8 cellular contexts compared by ENCODE assay signal in the genomic region with DNA sequence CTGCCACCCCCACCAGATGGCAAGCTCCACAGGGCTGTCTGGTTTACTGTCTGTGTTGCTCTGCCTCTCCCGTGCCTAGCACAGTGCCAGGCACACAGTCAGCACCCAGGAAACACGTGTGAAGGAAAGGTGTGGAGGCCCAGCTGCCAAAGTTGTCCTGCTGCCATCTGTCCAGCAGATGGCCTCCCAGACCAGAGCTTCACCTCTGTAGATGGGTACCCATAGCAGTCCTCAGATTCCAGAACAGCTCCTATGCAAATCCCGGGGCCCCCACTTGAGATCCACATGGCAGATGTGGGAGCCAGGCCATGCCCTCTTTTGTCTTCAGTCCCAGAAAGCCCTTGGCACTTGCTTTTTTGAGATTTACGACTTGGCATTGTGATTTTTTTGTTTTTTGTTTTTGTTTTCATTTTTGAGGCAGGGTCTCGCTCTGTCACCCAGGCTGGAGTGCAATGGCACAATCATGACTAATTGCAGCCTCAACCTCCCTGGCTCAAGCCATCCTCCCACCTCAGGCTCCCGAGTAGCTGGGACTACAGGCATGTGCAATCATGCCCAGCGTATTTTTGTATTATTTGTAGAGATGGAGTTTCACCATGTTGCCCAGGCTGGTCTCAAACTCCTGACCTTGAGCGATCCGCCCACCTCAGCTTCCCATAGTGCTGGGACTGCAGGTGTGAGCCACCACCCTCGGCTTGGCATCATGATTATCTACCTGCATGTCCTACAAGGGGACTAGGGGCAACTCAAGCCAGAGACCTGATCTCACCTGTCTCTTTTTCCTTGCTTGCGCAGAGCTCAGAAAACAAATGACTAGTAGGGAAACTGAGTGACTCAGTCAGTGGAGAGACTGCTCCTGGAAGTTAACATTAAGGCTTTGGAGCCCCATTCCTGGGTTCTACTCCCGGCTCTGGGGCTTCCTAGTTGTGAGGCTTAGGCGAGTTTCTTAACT. TPM values are rescaled to one million over a fixed set of nuclear protein-coding genes. Genes with fewer than 3 reads are reported as not detected.
DNase-seq lines count a peak whose midpoint lies in the region; ATAC-seq, FAIRE-seq and TF ChIP-seq lines count a peak whose summit lies in the region.

No MANE protein-coding gene starts in this region.

- FAIRE-seq in frontal cortex (lab: Jason Lieb, UNC): no peak

- no peak overlapping the region for H3K27ac Mint-ChIP-seq in activated T-helper 17 cell treated with anti-CD3 and anti-CD28 coated beads, Interleukin-2, amount 50 U/mL, for 72 hours
- no peak overlapping the region for H3K27ac Mint-ChIP-seq in osteocyte (ENCODE audit: unreplicated experiment)

- DNase-seq in AG10803 (ENCODE audit: low read depth) (peak; percentile 46), NCI-H460 (ENCODE audit: extremely low read depth, low read depth) (peak; percentile 61), frontal cortex (ENCODE audit: low spot score in 2 of 2) (peak; percentile 71 to 78), osteocyte (ENCODE audit: extremely low spot score, unreplicated experiment) (no peak)

- no peak overlapping the region for H3K4me3 ChIP-seq in AG10803 (ENCODE audit: low read length)

- no peaks in the 10 kb centered on the region for H3K36me3 Mint-ChIP-seq in activated T-helper 17 cell treated with anti-CD3 and anti-CD28 coated beads, Interleukin-2, amount 50 U/mL, for 72 hours (ENCODE audit: low read depth)
- H3K36me3 Mint-ChIP-seq in osteocyte (ENCODE audit: unreplicated experiment): no peaks in the 10 kb centered on the region

- TF ChIP-seq CTCF in AG10803 (conservative IDR thresholded peaks at IDR 0.05; ENCODE audit: low read length) (peak; percentile 79), GM12872 (IDR thresholded peaks at IDR 0.05; ENCODE audit: insufficient read depth, low read depth, low read length) (peak; percentile 92), osteocyte (IDR thresholded peaks at IDR 0.05) (peak; percentile 92)

- H3K9me3 Mint-ChIP-seq in activated T-helper 17 cell treated with anti-CD3 and anti-CD28 coated beads, Interleukin-2, amount 50 U/mL, for 72 hours: no peaks in the 10 kb centered on the region
- no peaks in the 10 kb centered on the region for H3K9me3 Mint-ChIP-seq in osteocyte (ENCODE audit: unreplicated experiment)

- H3K27me3 Mint-ChIP-seq in activated T-helper 17 cell treated with anti-CD3 and anti-CD28 coated beads, Interleukin-2, amount 50 U/mL, for 72 hours: peaks cover 22% of the 10 kb centered on the region
- peaks cover 4% of the 10 kb centered on the region for H3K27me3 Mint-ChIP-seq in osteocyte (ENCODE audit: unreplicated experiment)

- H3K4me3 Mint-ChIP-seq in activated T-helper 17 cell treated with anti-CD3 and anti-CD28 coated beads, Interleukin-2, amount 50 U/mL, for 72 hours: no peak overlapping the region
- no peak overlapping the region for H3K4me3 Mint-ChIP-seq in osteocyte (ENCODE audit: unreplicated experiment)

- ATAC-seq in activated T-helper 17 cell treated with anti-CD3 and anti-CD28 coated beads, Interleukin-2, amount 50 U/mL, for 72 hours (replicated peaks): peak; percentile 76
- ATAC-seq in GM19455 (IDR thresholded peaks at IDR 0.05; ENCODE audit: unreplicated experiment) (no peak), HG03039 (IDR thresholded peaks at IDR 0.05; ENCODE audit: unreplicated experiment) (no peak)

- H3K4me1 Mint-ChIP-seq in activated T-helper 17 cell treated with anti-CD3 and anti-CD28 coated beads, Interleukin-2, amount 50 U/mL, for 72 hours: no peaks in the 10 kb centered on the region
- H3K4me1 Mint-ChIP-seq in osteocyte (ENCODE audit: unreplicated experiment): peaks cover 17% of the 10 kb centered on the region

RNA-seq across cellular contexts. Expression of gene PALD1, which starts 16.9 kb away (rescaled TPM):
- total RNA-seq in NCI-H460 (2014; rRNA removed; shearing (Covaris generic)): 6.2 and 6.6 TPM in 2 replicates
- 12.6 and 25.3 TPM in 2 replicates for polyA plus RNA-seq in NCI-H460 (2014; cell fraction: nucleus; rRNA removed)
- total RNA-seq in activated T-helper 17 cell treated with anti-CD3 and anti-CD28 coated beads, Interleukin-2, amount 50 U/mL, for 72 hours: 1 to 10 TPM in 1 of 2 donors, under 1 TPM in 1; 0.17 to 1.4 TPM
- total RNA-seq in frontal cortex (6.9 TPM), osteocyte (2.8 and 3.1 TPM in 2 replicates)

RNA-seq across cellular contexts. Expression of gene NODAL, which starts 20.2 kb away (rescaled TPM):
- total RNA-seq in NCI-H460 (2014; rRNA removed; shearing (Covaris generic)): not detected in 2 replicates
- not detected in 2 replicates for polyA plus RNA-seq in NCI-H460 (2014; cell fraction: nucleus; rRNA removed)
- total RNA-seq in activated T-helper 17 cell treated with anti-CD3 and anti-CD28 coated beads, Interleukin-2, amount 50 U/mL, for 72 hours: not detected
- 2.0 TPM for total RNA-seq in frontal cortex
- not detected in 2 replicates for total RNA-seq in osteocyte

RNA-seq across cellular contexts. Expression of gene EIF4EBP2, which starts 57.7 kb away (rescaled TPM):
- total RNA-seq in NCI-H460 (2014; rRNA removed; shearing (Covaris generic)): 22.6 and 24.4 TPM in 2 replicates
- 15.4 and 20.1 TPM in 2 replicates for polyA plus RNA-seq in NCI-H460 (2014; cell fraction: nucleus; rRNA removed)
- 10 to 100 TPM; 16.1 to 29.0 TPM for total RNA-seq in activated T-helper 17 cell treated with anti-CD3 and anti-CD28 coated beads, Interleukin-2, amount 50 U/mL, for 72 hours
- total RNA-seq in frontal cortex (47.3 TPM), osteocyte (40.4 and 41.1 TPM in 2 replicates)
